Comparison of ENCODE assay signal across 11 cellular contexts in the genomic region with DNA sequence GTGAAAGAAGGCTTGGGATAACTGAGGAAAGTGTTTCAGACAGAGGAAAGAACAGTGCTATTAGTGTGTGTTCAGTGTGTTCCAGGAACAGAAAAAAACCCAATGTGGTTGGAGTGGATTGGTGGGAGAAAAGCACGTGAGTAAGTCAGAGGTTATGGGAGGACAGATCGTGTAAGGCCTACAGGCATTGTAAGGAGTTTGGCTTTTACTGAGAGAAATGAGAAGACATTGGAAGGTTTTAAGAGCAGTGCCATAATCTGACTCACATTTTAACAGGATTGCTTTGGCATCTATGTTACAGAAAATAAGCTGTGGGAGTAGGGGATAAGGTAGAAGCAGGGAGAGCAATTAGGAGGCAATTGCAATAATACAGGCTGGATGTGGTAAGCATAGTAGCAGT. TPM values are rescaled to one million over a fixed set of nuclear protein-coding genes. Genes with fewer than 3 reads are reported as not detected.
DNase-seq lines count a peak whose midpoint lies in the region; ATAC-seq and TF ChIP-seq lines count a peak whose summit lies in the region.
"Had no signal": no experiment of that assay in that cellular context is flagged by ENCODE, and none has a peak within 500 bp of the region (broad histone marks: within the 10 kb centered on the region; RNA-seq: fewer than 3 reads in every experiment).

No MANE protein-coding gene starts in this region.

- peak overlapping the region; percentile 55 for H3K27ac ChIP-seq in neutrophil
- no peak overlapping the region for H3K27ac ChIP-seq in prostate gland
- H3K27ac ChIP-seq: VCaP had no signal

- intact Hi-C loops in prostate gland (cut with DNase I) = loop anchor here (10.0 kb wide), 1 partner anchor 404 kb away; a partner anchor contains a TSS

- H3K9me3 ChIP-seq in neutrophil (no peaks in the 10 kb centered on the region), prostate gland (no peaks in the 10 kb centered on the region)

- H3K4me3 ChIP-seq in choroid plexus epithelial cell (ENCODE audit: low read depth, low read length) (peak overlapping the region; percentile 11), neutrophil (ENCODE audit: low read depth in 1 of 2, low read length in 1 of 2) (peak overlapping the region in 1 of 2 experiments; percentile 77), prostate gland (no peak overlapping the region)

- 26% methylated on average over 2 of the region's 2 CpGs for WGBS in prostate gland

- no peak for TF ChIP-seq POLR2A in prostate gland (IDR thresholded peaks at IDR 0.05)

- DNase-seq in Ammon's horn (ENCODE audit: low spot score) = peak; percentile 31
- peak; percentile 51 for DNase-seq in LHCN-M2 (ENCODE audit: low read depth)
- peak; percentile 47 for DNase-seq in choroid plexus epithelial cell (ENCODE audit: low read depth)
- no peak for DNase-seq in prostate gland (ENCODE audit: low spot score)
- no peak for DNase-seq in NCI-H526 (lab: John Stamatoyannopoulos, UW)
- DNase-seq: NCI-H2171 had no signal

- TF ChIP-seq CTCF in choroid plexus epithelial cell (conservative IDR thresholded peaks at IDR 0.05; ENCODE audit: low read depth, low read length) (no peak), neutrophil (IDR thresholded peaks at IDR 0.05) (no peak), prostate gland (IDR thresholded peaks at IDR 0.05) (no peak)

- no peak for ATAC-seq in HG03097 (IDR thresholded peaks at IDR 0.05; ENCODE audit: low FRiP score, unreplicated experiment)
- ATAC-seq in HG03280 (IDR thresholded peaks at IDR 0.05; ENCODE audit: unreplicated experiment) = no peak

- peaks cover 75 to 80% of the 10 kb centered on the region in 2 experiments for H3K4me1 ChIP-seq in neutrophil (ENCODE audit: control insufficient read depth in 1 of 2, insufficient read depth in 1 of 2, low read depth in 1 of 2, low read length in 1 of 2)
- H3K4me1 ChIP-seq in prostate gland (replicated peaks) = peaks cover 1% of the 10 kb centered on the region

- H3K27me3 ChIP-seq in neutrophil = no peaks in the 10 kb centered on the region
- no peaks in the 10 kb centered on the region for H3K27me3 ChIP-seq in prostate gland (replicated peaks; ENCODE audit: insufficient read depth)

- peaks cover 68% of the 10 kb centered on the region for H3K36me3 ChIP-seq in neutrophil
- H3K36me3 ChIP-seq in prostate gland = no peaks in the 10 kb centered on the region

RNA-seq across cellular contexts. Expression of a gene that starts 4.8 kb away (rescaled TPM):
- total RNA-seq in LHCN-M2 (2014; rRNA removed) (226 and 239 TPM in 2 replicates), prostate gland (10 to 100 TPM; 62.9 to 92.8 TPM)
- polyA plus RNA-seq in LHCN-M2 (2012) = 308 TPM

RNA-seq across cellular contexts. Expression of a gene that starts 22.4 kb away (rescaled TPM):
- total RNA-seq in LHCN-M2 (2014; rRNA removed) (not detected in 2 replicates), prostate gland (under 1 TPM in 1 of 2 donors, not detected in 1; 0.34 TPM)
- polyA plus RNA-seq in LHCN-M2 (2012) = 0.02 TPM
- total RNA-seq: liver had no signal
- polyA plus RNA-seq: liver had no signal

RNA-seq across cellular contexts. Expression of a gene that starts 40.5 kb away (rescaled TPM):
- total RNA-seq in LHCN-M2 (2014; rRNA removed) = 0.06 and 0.19 TPM in 2 replicates
- 4.9 TPM for polyA plus RNA-seq in LHCN-M2 (2012)
- 1 to 10 TPM; 2.1 to 5.6 TPM for total RNA-seq in prostate gland

Comparison
In these comparisons a context has a peak if more than half of its experiments do, and no peak if none do; other contexts are left out.
1. DNase-seq: peak in Ammon's horn (single experiment), LHCN-M2 (single experiment) and choroid plexus epithelial cell (single experiment); none in prostate gland (single experiment) and NCI-H526 (0 of 2).